Comparison of ENCODE assay signal across 8 cellular contexts in genomic region chr13:112968380-112968909, GRCh38. TPM values are rescaled to one million over a fixed set of nuclear protein-coding genes. Genes with fewer than 3 reads are reported as not detected.
DNase-seq lines count a peak whose midpoint lies in the region; ATAC-seq, FAIRE-seq and TF ChIP-seq lines count a peak whose summit lies in the region.

No MANE protein-coding gene starts in this region.

- ATAC-seq in GM21360 (IDR thresholded peaks at IDR 0.05; ENCODE audit: unreplicated experiment) (peak; percentile 30), GM19467 (IDR thresholded peaks at IDR 0.05; ENCODE audit: unreplicated experiment) (no peak)

- H3K27ac Mint-ChIP-seq in activated naive CD4-positive, alpha-beta T cell treated with anti-CD3 and anti-CD28 coated beads, Interleukin-2, amount 10 ng/mL, durations not matched to agents 7 days and 5 days: no peak overlapping the region

- H3K4me3 ChIP-seq in NT2/D1 (ENCODE audit: insufficient read length, low read depth): peak overlapping the region; percentile 51
- no peak overlapping the region for H3K4me3 ChIP-seq in keratinocyte (ENCODE audit: control insufficient read depth in 2 of 3, extremely low read depth in 1 of 3, insufficient read depth in 2 of 3, low read depth in 1 of 3, low read length in 3 of 3)

- H3K4me2 ChIP-seq in keratinocyte (ENCODE audit: control insufficient read depth, extremely low read depth, insufficient read depth, low read depth, low read length): peak overlapping the region; percentile 22

- no peak overlapping the region for H3K27ac ChIP-seq in keratinocyte (ENCODE audit: control insufficient read depth, insufficient read depth, low read length)

- H3K4me3 Mint-ChIP-seq in activated naive CD4-positive, alpha-beta T cell treated with anti-CD3 and anti-CD28 coated beads, Interleukin-2, amount 10 ng/mL, durations not matched to agents 7 days and 5 days: peak overlapping the region; percentile 75

- no peaks in the 10 kb centered on the region for H3K9me1 ChIP-seq in keratinocyte (ENCODE audit: control insufficient read depth, extremely low read depth, insufficient read depth, low read length)

- no peaks in the 10 kb centered on the region for H3K36me3 ChIP-seq in NT2/D1 (ENCODE audit: insufficient read depth, insufficient read length, low read length)
- no peaks in the 10 kb centered on the region for H3K36me3 ChIP-seq in keratinocyte (ENCODE audit: control insufficient read depth in 2 of 2, extremely low read depth in 1 of 2, insufficient read depth in 2 of 2, low read length in 2 of 2)

- dilution Hi-C loops in keratinocyte (cut with MboI; ENCODE audit: extremely low pct_ligation_motif_present, low sequenced_read_pairs): no loop called here

- H3K9ac ChIP-seq in NT2/D1 (ENCODE audit: insufficient read length, low read depth): peak overlapping the region; percentile 50
- no peak overlapping the region for H3K9ac ChIP-seq in keratinocyte (ENCODE audit: control insufficient read depth, extremely low read depth, insufficient read depth, low read length)

- H3K27me3 Mint-ChIP-seq in activated naive CD4-positive, alpha-beta T cell treated with anti-CD3 and anti-CD28 coated beads, Interleukin-2, amount 10 ng/mL, durations not matched to agents 7 days and 5 days: peaks cover 38% of the 10 kb centered on the region

- peaks cover 18% of the 10 kb centered on the region for H3K4me1 Mint-ChIP-seq in activated naive CD4-positive, alpha-beta T cell treated with anti-CD3 and anti-CD28 coated beads, Interleukin-2, amount 10 ng/mL, durations not matched to agents 7 days and 5 days

- CTCF ChIA-PET in activated naive CD4-positive, alpha-beta T cell treated with anti-CD3 and anti-CD28 coated beads, Interleukin-2, amount 10 ng/mL, durations not matched to agents 7 days and 5 days (lab: Charles Lee): interaction anchor here (1.0 kb wide), 1 partner anchor 64 kb away, joined by 3 read pairs; no protein-coding TSS in a partner anchor

- H2AFZ ChIP-seq in keratinocyte (ENCODE audit: control insufficient read depth, low read length): no peak overlapping the region

- TF ChIP-seq CTCF in keratinocyte (optimal IDR thresholded peaks at IDR 0.05 in 1 of 3, IDR thresholded peaks at IDR 0.05 in 1 of 3, conservative IDR thresholded peaks at IDR 0.05 in 1 of 3; ENCODE audit: extremely low read depth in 1 of 3, insufficient read depth in 2 of 3, low read length in 3 of 3): peak in 1 of 3 experiments; percentile 28

- H3K79me2 ChIP-seq in keratinocyte (ENCODE audit: control insufficient read depth, insufficient read depth, low read length): no peaks in the 10 kb centered on the region

- peaks cover 6% of the 10 kb centered on the region for H4K20me1 ChIP-seq in keratinocyte (ENCODE audit: control insufficient read depth, extremely low read depth, insufficient read depth, low read length)

- H3K4me1 ChIP-seq in NT2/D1 (ENCODE audit: insufficient read depth, insufficient read length) (peaks cover 5% of the 10 kb centered on the region), keratinocyte (ENCODE audit: control insufficient read depth, extremely low read depth, insufficient read depth, low read length) (peaks cover 4% of the 10 kb centered on the region)

- no peak for FAIRE-seq in keratinocyte (lab: Jason Lieb, UNC)

- H3K9me3 ChIP-seq in NT2/D1 (ENCODE audit: insufficient read depth, low read length) (peaks cover 9% of the 10 kb centered on the region; the same call in 1 of the 2 replicates), keratinocyte (ENCODE audit: control insufficient read depth, low read depth, low read length) (peaks cover 3% of the 10 kb centered on the region)

- no peaks in the 10 kb centered on the region for H3K36me3 Mint-ChIP-seq in activated naive CD4-positive, alpha-beta T cell treated with anti-CD3 and anti-CD28 coated beads, Interleukin-2, amount 10 ng/mL, durations not matched to agents 7 days and 5 days

- DNase-seq in NT2/D1 (ENCODE audit: low read depth, low spot score) (no peak), keratinocyte (ENCODE audit: low read depth, low spot score) (no peak), NCI-H1048 (lab: John Stamatoyannopoulos, UW) (no peak), HuH-7 (ENCODE audit: low spot score) (no peak)
- peak; percentile 63 for DNase-seq in activated naive CD4-positive, alpha-beta T cell treated with anti-CD3 and anti-CD28 coated beads, Interleukin-2, amount 10 ng/mL, durations not matched to agents 7 days and 5 days
- DNase-seq in stimulated activated CD4-positive, alpha-beta T cell treated with anti-CD3 and anti-CD28 coated beads, Interleukin-2, amount 100 ng/mL, for 24 hours: peak; percentile 39 to 43

- peaks cover 41% of the 10 kb centered on the region for H3K27me3 ChIP-seq in NT2/D1 (ENCODE audit: insufficient read depth, insufficient read length)
- peaks cover 61% of the 10 kb centered on the region for H3K27me3 ChIP-seq in keratinocyte (ENCODE audit: control insufficient read depth, extremely low read depth, insufficient read depth, low read length)

- H3K9me3 Mint-ChIP-seq in activated naive CD4-positive, alpha-beta T cell treated with anti-CD3 and anti-CD28 coated beads, Interleukin-2, amount 10 ng/mL, durations not matched to agents 7 days and 5 days: no peaks in the 10 kb centered on the region

RNA-seq across cellular contexts. Expression of gene MCF2L, which starts 0.6 kb away (rescaled TPM):
- 0.14 TPM in 1 of 3 replicates, not detected in the others for polyA plus RNA-seq in keratinocyte
- polyA plus RNA-seq in keratinocyte (2011; ENCODE audit: low read depth): 0.69 TPM
- polyA plus RNA-seq in keratinocyte (2011; cell fraction: cytosol; rRNA removed): 0.09 TPM in 1 of 2 replicates, not detected in the other
- polyA plus RNA-seq in keratinocyte (2011; cell fraction: nucleus; rRNA removed): 0.15 and 0.22 TPM in 2 replicates
- 0.59 TPM in 1 of 2 replicates, not detected in the other for polyA plus RNA-seq in keratinocyte (2012; ENCODE audit: low replicate concordance)
- 0.06 TPM in 1 of 3 replicates, not detected in the others for polyA minus RNA-seq in keratinocyte
- polyA minus RNA-seq in keratinocyte (2011; cell fraction: cytosol; rRNA and poly(A)+ RNA removed): 0.19 TPM
- polyA minus RNA-seq in keratinocyte (2011; cell fraction: nucleus; rRNA and poly(A)+ RNA removed): 0.16 and 0.32 TPM in 2 replicates

Comparison
In these comparisons a context has a peak if more than half of its experiments do, and no peak if none do; other contexts are left out.
1. DNase-seq: peak in activated naive CD4-positive, alpha-beta T cell treated with anti-CD3 and anti-CD28 coated beads, Interleukin-2, amount 10 ng/mL, durations not matched to agents 7 days and 5 days (single experiment) and stimulated activated CD4-positive, alpha-beta T cell treated with anti-CD3 and anti-CD28 coated beads, Interleukin-2, amount 100 ng/mL, for 24 hours (2 of 2); none in NT2/D1 (single experiment), keratinocyte (single experiment), NCI-H1048 (single experiment) and HuH-7 (single experiment).